Comparison of ENCODE assay signal across 8 cellular contexts in genomic region chr1:156115514-156116374, GRCh38. TPM values are rescaled to one million over a fixed set of nuclear protein-coding genes. Genes with fewer than 3 reads are reported as not detected.
DNase-seq lines count a peak whose midpoint lies in the region; ATAC-seq and TF ChIP-seq lines count a peak whose summit lies in the region.

No MANE protein-coding gene starts in this region.

- peak; percentile 77 for DNase-seq in ELR (ENCODE audit: low read depth)
- peak; percentile 18 for DNase-seq in MV-4-11 (lab: John Stamatoyannopoulos, UW)
- peak; percentile 82 for DNase-seq in astrocyte of the hippocampus (ENCODE audit: low read depth, low spot score)
- DNase-seq in gastrocnemius medialis = peak in 1 of 2 donors; percentile 79
- DNase-seq in GM19240 (ENCODE audit: insufficient read length, low spot score) = no peak

- peak overlapping the region; percentile 98 to 99 (median 98) for H3K27ac ChIP-seq in gastrocnemius medialis

- intact Hi-C loops in gastrocnemius medialis (cut with DNase I; ENCODE audit: low total_unique reads) = loop anchor here (1.0 kb wide), 1 partner anchor 9 kb away; no protein-coding TSS in a partner anchor

- no peaks in the 10 kb centered on the region for H3K27me3 ChIP-seq in gastrocnemius medialis

- TF ChIP-seq POLR2A in gastrocnemius medialis (IDR thresholded peaks at IDR 0.05) = peak; percentile 32 to 56

- in situ Hi-C loops in gastrocnemius medialis (cut with MboI; ENCODE audit: low sequenced_read_pairs in 4 of 4) = loop anchor here in 1 of 4 donors (25.0 kb wide), 1 partner anchor 372 kb away; no protein-coding TSS in a partner anchor

- no peaks in the 10 kb centered on the region for H3K36me3 ChIP-seq in gastrocnemius medialis

- no peak for TF ChIP-seq CTCF in gastrocnemius medialis (IDR thresholded peaks at IDR 0.05 in 4 of 5, conservative IDR thresholded peaks at IDR 0.05 in 1 of 5)

- H3K4me1 ChIP-seq in gastrocnemius medialis = peaks cover 69 to 70% of the 10 kb centered on the region in 2 donors

- no peaks in the 10 kb centered on the region for H3K9me3 ChIP-seq in iPS-18c (ENCODE audit: control insufficient read depth, insufficient read depth, low read length)
- no peaks in the 10 kb centered on the region for H3K9me3 ChIP-seq in gastrocnemius medialis

- H3K4me3 ChIP-seq in iPS-18c (ENCODE audit: insufficient read depth, low read depth, low read length) (peak overlapping the region; percentile 78), gastrocnemius medialis (peak overlapping the region; percentile 94 to 100 (median 96))

- peak; percentile 22 for ATAC-seq in gastrocnemius medialis
- no peak for ATAC-seq in GM18868 (IDR thresholded peaks at IDR 0.05; ENCODE audit: unreplicated experiment)
- no peak for ATAC-seq in HG03378 (IDR thresholded peaks at IDR 0.05; ENCODE audit: unreplicated experiment)

RNA-seq across cellular contexts. Expression of gene LMNA, which starts 1.2 kb away (rescaled TPM):
- total RNA-seq in gastrocnemius medialis = 100 to 1,000 TPM; 143 to 244 (median 220) TPM

RNA-seq across cellular contexts. Expression of gene MEX3A, which starts 33.5 kb away (rescaled TPM):
- total RNA-seq in gastrocnemius medialis = not detected

RNA-seq across cellular contexts. Expression of gene SEMA4A, which starts 37.6 kb away (rescaled TPM):
- total RNA-seq in gastrocnemius medialis = 1 to 10 TPM in 2 of 4 donors, under 1 TPM in 2; 0.29 to 2.4 (median 1.2) TPM

RNA-seq across cellular contexts. Expression of gene RAB25, which starts 54.8 kb away (rescaled TPM):
- total RNA-seq in gastrocnemius medialis = 1 to 10 TPM in 1 of 4 donors, not detected in 3; 1.2 TPM

Comparison
In these comparisons a context has a peak if more than half of its experiments do, and no peak if none do; other contexts are left out.
1. ATAC-seq: peak in gastrocnemius medialis (2 of 2); none in GM18868 (single experiment) and HG03378 (single experiment).